24 cellular contexts compared by ENCODE assay signal in the genomic region with DNA sequence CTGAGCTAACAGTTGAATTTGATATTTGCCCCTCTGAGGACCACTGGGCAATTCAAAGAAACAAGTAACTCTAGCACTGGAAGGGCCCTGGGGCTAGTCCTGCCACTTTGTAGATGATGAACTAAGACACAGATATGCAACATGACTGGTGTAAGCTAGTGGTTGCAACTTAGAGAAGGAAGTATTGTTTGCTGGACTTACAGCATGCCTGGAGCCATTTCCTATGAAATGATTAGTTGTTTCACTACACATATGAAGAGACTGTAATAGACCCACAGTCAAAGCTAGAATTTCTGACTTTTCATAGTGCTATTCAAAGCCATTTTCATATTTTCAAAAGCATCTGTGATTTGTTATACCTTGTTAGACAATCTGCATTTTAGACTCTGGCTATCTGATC.
DNase-seq lines count a peak whose midpoint lies in the region; ATAC-seq lines count a peak whose summit lies in the region.
"Had no signal": no experiment of that assay in that cellular context is flagged by ENCODE, and none has a peak within 500 bp of the region (broad histone marks: within the 10 kb centered on the region; RNA-seq: fewer than 3 reads in every experiment).

No MANE protein-coding gene starts in this region.

- DNase-seq in epidermal melanocyte (ENCODE audit: insufficient read length, low spot score) (peak; percentile 16), NCI-H2107 (lab: John Stamatoyannopoulos, UW) (no peak), NCI-H526 (lab: John Stamatoyannopoulos, UW) (no peak), NAMALWA (ENCODE audit: low spot score) (no peak)
- no peak for DNase-seq in CD4-positive, alpha-beta memory T cell
- DNase-seq: anterior cingulate cortex; Caco-2; colonic mucosa; DMS79 treated with DMSO at 0.1 percent for 48 hours; effector memory CD8-positive, alpha-beta T cell; HFFc6; mesendoderm; NCI-H1092 treated with DMSO at 0.1 percent for 48 hours; NCI-H1930; NCI-H2227 treated with DMSO at 0.1 percent for 48 hours; NCI-H82 had no signal

- no peak overlapping the region for H3K27ac Mint-ChIP-seq in CD4-positive, alpha-beta memory T cell
- H3K27ac Mint-ChIP-seq: activated naive CD4-positive, alpha-beta T cell treated with anti-CD3 and anti-CD28 coated beads, Interleukin-2, amount 50 U/mL, for 72 hours; GM23338; HFFc6; T-helper 2 cell treated with Interferon-gamma antibody and Interleukin-4, amounts not matched to agents 5 μg/mL and 100 μg/mL, for 36 hours had no signal

- H3K4me3 Mint-ChIP-seq in CD4-positive, alpha-beta memory T cell = no peak overlapping the region
- H3K4me3 Mint-ChIP-seq: effector memory CD8-positive, alpha-beta T cell; GM23338; HFFc6; T-helper 2 cell treated with Interferon-gamma antibody and Interleukin-4, amounts not matched to agents 5 μg/mL and 100 μg/mL, for 36 hours had no signal

- no peaks in the 10 kb centered on the region for H3K9me3 Mint-ChIP-seq in CD4-positive, alpha-beta memory T cell
- H3K9me3 Mint-ChIP-seq: activated naive CD4-positive, alpha-beta T cell treated with anti-CD3 and anti-CD28 coated beads, Interleukin-2, amount 50 U/mL, for 72 hours; effector memory CD8-positive, alpha-beta T cell; GM23338; HFFc6; T-helper 2 cell treated with Interferon-gamma antibody and Interleukin-4, amounts not matched to agents 5 μg/mL and 100 μg/mL, for 36 hours had no signal

- no peak overlapping the region for H3K4me3 ChIP-seq in CD4-positive, alpha-beta memory T cell (ENCODE audit: low read length in 2 of 2)
- H3K4me3 ChIP-seq: colonic mucosa, esophagus muscularis mucosa, GM23338, hepatocyte had no signal

- no peaks in the 10 kb centered on the region for H3K4me1 ChIP-seq in CD4-positive, alpha-beta memory T cell (ENCODE audit: insufficient read depth, low read length)
- H3K4me1 ChIP-seq: Caco-2, colonic mucosa, esophagus muscularis mucosa had no signal

- H3K27me3 ChIP-seq in CD4-positive, alpha-beta memory T cell (ENCODE audit: insufficient read depth, low read length) = no peaks in the 10 kb centered on the region
- H3K27me3 ChIP-seq: colonic mucosa, hepatocyte had no signal

- intact Hi-C loops in CD4-positive, alpha-beta memory T cell (cut with micrococcal nuclease) = no loop called here

- CTCF ChIA-PET in CD4-positive, alpha-beta memory T cell (lab: Charles Lee; ENCODE audit: partially characterized antibody) = no interaction called here

- H3K36me3 ChIP-seq in CD4-positive, alpha-beta memory T cell (ENCODE audit: insufficient read depth, low read length) = no peaks in the 10 kb centered on the region
- H3K36me3 ChIP-seq: colonic mucosa, esophagus muscularis mucosa had no signal

- ATAC-seq in GM18502 (IDR thresholded peaks at IDR 0.05; ENCODE audit: poor library complexity, unreplicated experiment) (peak; percentile 54), GM21390 (IDR thresholded peaks at IDR 0.05; ENCODE audit: unreplicated experiment) (peak; percentile 58), HG03025 (IDR thresholded peaks at IDR 0.05; ENCODE audit: low FRiP score, unreplicated experiment) (peak; percentile 50)
- ATAC-seq: activated naive CD4-positive, alpha-beta T cell treated with anti-CD3 and anti-CD28 coated beads, Interleukin-2, amount 50 U/mL, for 72 hours; effector memory CD8-positive, alpha-beta T cell; GM23338 had no signal

- H3K36me3 Mint-ChIP-seq in CD4-positive, alpha-beta memory T cell = no peaks in the 10 kb centered on the region
- H3K36me3 Mint-ChIP-seq: activated naive CD4-positive, alpha-beta T cell treated with anti-CD3 and anti-CD28 coated beads, Interleukin-2, amount 50 U/mL, for 72 hours had no signal

- H3K9me3 ChIP-seq in CD4-positive, alpha-beta memory T cell (ENCODE audit: control insufficient read depth in 1 of 2, low read length in 2 of 2) = no peaks in the 10 kb centered on the region
- H3K9me3 ChIP-seq: Caco-2, colonic mucosa, esophagus muscularis mucosa had no signal

- H3K27ac ChIP-seq in CD4-positive, alpha-beta memory T cell (ENCODE audit: low read depth, low read length) = no peak overlapping the region
- H3K27ac ChIP-seq: colonic mucosa, esophagus muscularis mucosa, hepatocyte had no signal

- H3K4me1 Mint-ChIP-seq in CD4-positive, alpha-beta memory T cell = no peaks in the 10 kb centered on the region
- H3K4me1 Mint-ChIP-seq: GM23338 had no signal

- no peaks in the 10 kb centered on the region for H3K27me3 Mint-ChIP-seq in CD4-positive, alpha-beta memory T cell

- POLR2A ChIA-PET in CD4-positive, alpha-beta memory T cell (lab: Charles Lee; ENCODE audit: partially characterized antibody) = no interaction called here
